Comparison of ENCODE assay signal across 8 cellular contexts in genomic region chr4:39527296-39528055, GRCh38. TPM values are rescaled to one million over a fixed set of nuclear protein-coding genes. Genes with fewer than 3 reads are reported as not detected.
A peak's percentile ranks its signal among the peaks of the same experiment; 100 is the strongest.
DNase-seq lines count a peak whose midpoint lies in the region; ATAC-seq, FAIRE-seq and TF ChIP-seq lines count a peak whose summit lies in the region.

Gene UGDH, minus strand, starts transcription at chr4:39527439. Its CDS starts 5,927 bp downstream, at chr4:39521512.

- intact Hi-C loops in mammary epithelial cell (cut with micrococcal nuclease): loop anchor here (1.0 to 5.0 kb wide), 6 partner anchors 58 to 449 kb away; partner anchors contain the start of genes PDS5A, SMIM14 and UBE2K

- no peak for FAIRE-seq in small intestine (lab: Jason Lieb, UNC)

- H3K4me1 ChIP-seq in mammary epithelial cell (ENCODE audit: insufficient read depth, low read length) (peaks cover 8% of the 10 kb centered on the region), iPS-20b (ENCODE audit: insufficient read depth, low read length) (peaks cover 3% of the 10 kb centered on the region; the same call in 1 of the 2 replicates), small intestine (ENCODE audit: control insufficient read depth in 2 of 2, insufficient read depth in 1 of 2, low read depth in 1 of 2, low read length in 1 of 2) (peaks cover 0 to 2% of the 10 kb centered on the region in 2 donors)

- peaks cover 17% of the 10 kb centered on the region for H3K36me3 ChIP-seq in WERI-Rb-1
- H3K36me3 ChIP-seq in mammary epithelial cell (ENCODE audit: insufficient read depth, low read length): no peaks in the 10 kb centered on the region
- peaks cover 30% of the 10 kb centered on the region for H3K36me3 ChIP-seq in iPS-20b (ENCODE audit: insufficient read depth, low read depth, low read length)
- H3K36me3 ChIP-seq in small intestine (ENCODE audit: control insufficient read depth in 2 of 2, insufficient read depth in 2 of 2, low read length in 2 of 2): no peaks in the 10 kb centered on the region

- peaks cover 49% of the 10 kb centered on the region for H3K79me2 ChIP-seq in mammary epithelial cell (ENCODE audit: insufficient read depth, low read length)

- H2AFZ ChIP-seq in mammary epithelial cell (ENCODE audit: low read depth, low read length): peak within 1 kb of the TSS; percentile 93

- no peaks in the 10 kb centered on the region for H4K20me1 ChIP-seq in mammary epithelial cell (ENCODE audit: insufficient read depth, low read length)

- dilution Hi-C loops in mammary epithelial cell (cut with HindIII; ENCODE audit: low sequenced_read_pairs): no loop called here

- DNase-seq in AG04450 (ENCODE audit: low read depth, low spot score) (peak; percentile 98), NCI-H2227 (lab: John Stamatoyannopoulos, UW; ENCODE audit: unreplicated experiment) (peak; percentile 98), WERI-Rb-1 (peak; percentile 100), mammary epithelial cell (peak; percentile 98), small intestine (peak; percentile 100)

- POLR2A ChIA-PET in AG04450 (lab: Yijun Ruan, JAX): interaction anchor here (0.5 to 2.6 kb wide), 44 partner anchors 8 to 529 kb away, joined by 3 to 64 read pairs (median 5); partner anchors contain the start of genes LIAS, N4BP2, RPL9 and SMIM14

- H3K4me3 ChIP-seq in AG04450 (ENCODE audit: low read depth, low read length) (peak within 1 kb of the TSS; percentile 92), WERI-Rb-1 (ENCODE audit: low read depth, low read length) (peak within 1 kb of the TSS; percentile 79), mammary epithelial cell (replicated peaks in 1 of 3; ENCODE audit: insufficient read depth in 1 of 3, low read depth in 2 of 3, low read length in 3 of 3) (peak within 1 kb of the TSS; percentile 68 to 89 (median 87)), iPS-20b (ENCODE audit: low read length) (peak within 1 kb of the TSS; percentile 94), small intestine (ENCODE audit: low read depth in 1 of 2, low read length in 2 of 2) (peak within 1 kb of the TSS; percentile 51 to 77)

- 2% methylated on average over 37 of the region's 72 CpGs for WGBS in mammary epithelial cell (ENCODE audit: low coverage, missing lambda C conversion rate)
- WGBS in small intestine, 3 donors: 0% methylated on average over 55 to 72 of the region's 72 CpGs

- peak within 1 kb of the TSS; percentile 95 for H3K9ac ChIP-seq in mammary epithelial cell (ENCODE audit: insufficient read depth, low read length)
- H3K9ac ChIP-seq in iPS-20b (ENCODE audit: low read depth, low read length): peak within 1 kb of the TSS; percentile 96

- H3K9me3 ChIP-seq in AG04450 (ENCODE audit: control insufficient read depth, insufficient read depth, low read length): peaks cover 13% of the 10 kb centered on the region
- peaks cover 4% of the 10 kb centered on the region for H3K9me3 ChIP-seq in WERI-Rb-1 (ENCODE audit: severe bottlenecking)
- peaks cover 10% of the 10 kb centered on the region for H3K9me3 ChIP-seq in mammary epithelial cell (replicated peaks; ENCODE audit: insufficient read depth, low read length)
- H3K9me3 ChIP-seq in iPS-20b (ENCODE audit: insufficient read depth, low read depth, low read length): peaks cover 27% of the 10 kb centered on the region
- no peaks in the 10 kb centered on the region for H3K9me3 ChIP-seq in small intestine (ENCODE audit: control insufficient read depth, low read depth)

- peak within 1 kb of the TSS; percentile 88 for H3K4me2 ChIP-seq in mammary epithelial cell (ENCODE audit: insufficient read depth, low read depth, low read length)

- H3K27ac ChIP-seq in AG04450 (ENCODE audit: low read depth, low read length) (peak within 1 kb of the TSS; percentile 97), WERI-Rb-1 (peak within 1 kb of the TSS; percentile 87), mammary epithelial cell (ENCODE audit: insufficient read depth, low read depth, low read length) (peak within 1 kb of the TSS; percentile 85), iPS-20b (ENCODE audit: low read length) (peak within 1 kb of the TSS; percentile 74), small intestine (ENCODE audit: low read depth in 1 of 2, low read length in 1 of 2) (peak within 1 kb of the TSS; percentile 80 to 92)

- no TSS peak for BruUV-seq in mammary epithelial cell (replicated peaks; lab: Mats Ljungman, UMichigan)

- CTCF ChIA-PET in AG04450 (lab: Charles Lee): interaction anchor here (1.4 kb wide), 1 partner anchor 59 kb away, joined by 6 read pairs; no protein-coding TSS in a partner anchor
- CTCF ChIA-PET in mammary epithelial cell (lab: Charles Lee; ENCODE audit: low non-redundant PET): no interaction called here

- ATAC-seq in GM18873 (IDR thresholded peaks at IDR 0.05; ENCODE audit: low FRiP score, unreplicated experiment): peak; percentile 93
- ATAC-seq in HG03139 (IDR thresholded peaks at IDR 0.05; ENCODE audit: unreplicated experiment): peak; percentile 94

- no peak for TF ChIP-seq CTCF in AG04450 (IDR thresholded peaks at IDR 0.05; ENCODE audit: low read depth, low read length)
- no peak; the same call in 1 of the 2 replicates for TF ChIP-seq CTCF in WERI-Rb-1 (IDR thresholded peaks at IDR 0.05; ENCODE audit: low read depth, low read length)
- TF ChIP-seq CTCF in mammary epithelial cell (conservative IDR thresholded peaks at IDR 0.05 in 1 of 2, IDR thresholded peaks at IDR 0.05 in 1 of 2; ENCODE audit: extremely low read depth in 1 of 2, insufficient read depth in 1 of 2, low read depth in 1 of 2, low read length in 2 of 2): no peak

- no peaks in the 10 kb centered on the region for H3K27me3 ChIP-seq in AG04450 (ENCODE audit: control insufficient read depth, insufficient read depth, low read length)
- no peaks in the 10 kb centered on the region for H3K27me3 ChIP-seq in WERI-Rb-1 (ENCODE audit: insufficient read depth, low read depth, severe bottlenecking)
- no peaks in the 10 kb centered on the region for H3K27me3 ChIP-seq in mammary epithelial cell (ENCODE audit: insufficient read depth, low read length)
- H3K27me3 ChIP-seq in iPS-20b (ENCODE audit: insufficient read depth, low read length): no peaks in the 10 kb centered on the region
- H3K27me3 ChIP-seq in small intestine (ENCODE audit: control insufficient read depth in 2 of 2, insufficient read depth in 2 of 2, low read length in 2 of 2): no peaks in the 10 kb centered on the region

- in situ Hi-C loops in mammary epithelial cell (cut with MboI; ENCODE audit: low sequenced_read_pairs in 2 of 2): loop anchor here in 1 of 2 donors (5.0 kb wide), 1 partner anchor 110 kb away; the partner anchor contains the start of gene SMIM14

RNA-seq across cellular contexts. Expression of gene UGDH, which starts in this region (rescaled TPM):
- polyA plus RNA-seq in AG04450 (2011; rRNA removed) (87.8 and 117 TPM in 2 replicates), mammary epithelial cell (33.4 TPM), small intestine (10 to 100 TPM; 20.8 to 42.2 (median 34.4) TPM)
- polyA minus RNA-seq in AG04450 (2011; rRNA and poly(A)+ RNA removed): 86.4 and 146 TPM in 2 replicates
- 10 to 100 TPM; 46.8 to 69.0 TPM for total RNA-seq in mammary epithelial cell
- polyA minus RNA-seq in mammary epithelial cell: 27.6 TPM

Comparison
In these comparisons a context has a peak if more than half of its experiments do, and no peak if none do; other contexts are left out.
1. Peak in every context shown above with its lines: DNase-seq, ATAC-seq, H3K4me3 ChIP-seq and H3K27ac ChIP-seq.